Comparison of ENCODE assay signal across 24 cellular contexts in genomic region chr21:42358261-42358660, GRCh38. TPM values are rescaled to one million over a fixed set of nuclear protein-coding genes. Genes with fewer than 3 reads are reported as not detected.
A peak's percentile ranks its signal among the peaks of the same experiment; 100 is the strongest.
DNase-seq lines count a peak whose midpoint lies in the region; ATAC-seq and TF ChIP-seq lines count a peak whose summit lies in the region.
"Had no signal": no experiment of that assay in that cellular context is flagged by ENCODE, and none has a peak within 500 bp of the region (broad histone marks: within the 10 kb centered on the region; RNA-seq: fewer than 3 reads in every experiment).

No MANE protein-coding gene starts in this region.

- intact Hi-C loops in Right ventricle myocardium superior (cut with DNase I), result no loop called here
- intact Hi-C loops in cardiac septum (cut with DNase I), result no loop called here
- intact Hi-C loops in stomach (cut with DNase I; ENCODE audit: low total_unique reads), result loop anchor here (10.0 kb wide), 1 partner anchor 47 kb away; the partner anchor contains the start of gene UBASH3A

- no peak overlapping the region for H2BK120ac ChIP-seq in neuronal stem cell (ENCODE audit: low read depth, low read length)

- H3K4ac ChIP-seq in neuronal stem cell (ENCODE audit: low read length), result no peak overlapping the region

- no CpG with 5 or more reads among the region's 12 CpGs for WGBS in neuronal stem cell (ENCODE audit: extremely low coverage in 2 of 2, insufficient read length in 2 of 2, insufficient replicate concordance in 1 of 2), 2 donors
- 73 to 85% (median 81%) methylated on average over 6 to 12 of the region's 12 CpGs for WGBS in stomach, 5 donors

- no peak overlapping the region for H3K27ac ChIP-seq in neuronal stem cell (replicated peaks; ENCODE audit: low read length)
- peak overlapping the region in 3 of 5 donors; percentile 0 to 59 (median 22) for H3K27ac ChIP-seq in stomach
- H3K27ac ChIP-seq: A549; BLaER1 treated with 17β-estradiol and CSF1 and Interleukin-3, amounts not matched to agents 10 nM and 100 nM had no signal

- no peak for TF ChIP-seq POLR2A in stomach (IDR thresholded peaks at IDR 0.05)

- H2AK5ac ChIP-seq in neuronal stem cell (ENCODE audit: low read depth, low read length), result no peak overlapping the region

- no peak for ATAC-seq in Right ventricle myocardium superior (ENCODE audit: poor library complexity)
- ATAC-seq: A549 had no signal

- no peak overlapping the region for H4K8ac ChIP-seq in neuronal stem cell (ENCODE audit: low read depth, low read length)

- H3K36me3 ChIP-seq in neuronal stem cell (replicated peaks in 1 of 2; ENCODE audit: control insufficient read depth in 2 of 2, insufficient read depth in 2 of 2, low read length in 2 of 2), result no peaks in the 10 kb centered on the region
- no peaks in the 10 kb centered on the region for H3K36me3 ChIP-seq in stomach
- H3K36me3 ChIP-seq: BE2C; BLaER1 treated with 17β-estradiol and CSF1 and Interleukin-3, amounts not matched to agents 10 nM and 100 nM; HAP-1 had no signal

- H3K9me3 ChIP-seq in neuronal stem cell (replicated peaks in 1 of 2; ENCODE audit: control insufficient read depth in 2 of 2, insufficient read depth in 1 of 2, low read depth in 1 of 2, low read length in 2 of 2) (peaks cover 0 to 8% of the 10 kb centered on the region in 2 donors), stomach (peaks cover 0 to 33% (median 26%) of the 10 kb centered on the region in 4 donors)
- H3K9me3 ChIP-seq: A549, BE2C, HAP-1 had no signal

- H3K4me1 ChIP-seq in neuronal stem cell (ENCODE audit: control insufficient read depth in 2 of 2, insufficient read depth in 1 of 2, low read depth in 1 of 2, low read length in 2 of 2) (no peaks in the 10 kb centered on the region), stomach (peaks cover 0 to 10% (median 3%) of the 10 kb centered on the region in 4 donors)
- H3K4me1 ChIP-seq: BE2C, HAP-1 had no signal

- H4K91ac ChIP-seq in neuronal stem cell (ENCODE audit: low read depth, low read length, poor library complexity), result no peak overlapping the region

- H3K9ac ChIP-seq in neuronal stem cell (ENCODE audit: low read depth, low read length, poor library complexity), result no peak overlapping the region
- H3K9ac ChIP-seq: BLaER1 treated with 17β-estradiol and CSF1 and Interleukin-3, amounts not matched to agents 10 nM and 100 nM had no signal

- no peak overlapping the region for H2AFZ ChIP-seq in neuronal stem cell (ENCODE audit: low read length)

- no peak overlapping the region for H2BK15ac ChIP-seq in neuronal stem cell (ENCODE audit: low read length)

- DNase-seq in Right ventricle myocardium superior (peak; percentile 18), cardiac septum (ENCODE audit: low spot score) (no peak), neuronal stem cell (ENCODE audit: low spot score) (no peak), stomach (no peak), foreskin fibroblast (no peak), NCI-H345 treated with DMSO at 0.1 percent for 48 hours (lab: John Stamatoyannopoulos, UW; ENCODE audit: unreplicated experiment) (no peak), globus pallidus (ENCODE audit: low spot score) (no peak)
- DNase-seq: 8988T; ACHN; AML-193; BE2C; Calu3; CD4-positive, alpha-beta memory T cell; COR-L47; DMS53; DMS79 treated with DMSO at 0.1 percent for 48 hours; GF-D8; GOT3; HFFc6 had no signal

- H3K23ac ChIP-seq in neuronal stem cell (ENCODE audit: low read depth, low read length, poor library complexity), result peak overlapping the region; percentile 37

- H3K14ac ChIP-seq in neuronal stem cell (ENCODE audit: low read length), result no peak overlapping the region

- H2BK12ac ChIP-seq in neuronal stem cell (ENCODE audit: low read length), result no peak overlapping the region

- H3K4me3 ChIP-seq in neuronal stem cell (ENCODE audit: low read length in 2 of 2), result no peak overlapping the region
- no peak overlapping the region for H3K4me3 ChIP-seq in stomach
- H3K4me3 ChIP-seq in foreskin fibroblast (ENCODE audit: low read depth in 1 of 2, low read length in 2 of 2), result no peak overlapping the region
- H3K4me3 ChIP-seq: A549; BLaER1 treated with 17β-estradiol and CSF1 and Interleukin-3, amounts not matched to agents 10 nM and 100 nM; HAP-1 had no signal

- H3K27me3 ChIP-seq in neuronal stem cell (ENCODE audit: control insufficient read depth in 3 of 3, insufficient read depth in 3 of 3, low read depth in 1 of 3, low read length in 3 of 3) (no peaks in the 10 kb centered on the region), stomach (peaks cover 0 to 53% (median 0%) of the 10 kb centered on the region in 3 donors)

- no peak for TF ChIP-seq CTCF in stomach (IDR thresholded peaks at IDR 0.05)
- TF ChIP-seq CTCF in foreskin fibroblast (IDR thresholded peaks at IDR 0.05; ENCODE audit: low read depth, low read length), result no peak

- H3K4me2 ChIP-seq in neuronal stem cell (ENCODE audit: insufficient read depth, low read length, poor library complexity, severe bottlenecking), result no peak overlapping the region
- H3K4me2 ChIP-seq: A549; BLaER1 treated with 17β-estradiol and CSF1 and Interleukin-3, amounts not matched to agents 10 nM and 100 nM had no signal

- no peaks in the 10 kb centered on the region for H3K79me1 ChIP-seq in neuronal stem cell (ENCODE audit: low read depth, low read length)

- H2BK5ac ChIP-seq in neuronal stem cell (ENCODE audit: low read length), result no peak overlapping the region

- TF ChIP-seq EP300 in stomach (IDR thresholded peaks at IDR 0.05), result no peak

- no peak overlapping the region for H3K18ac ChIP-seq in neuronal stem cell (ENCODE audit: low read length)

RNA-seq across cellular contexts. Expression of gene TFF2, which starts 7.5 kb away (rescaled TPM):
- total RNA-seq in Right ventricle myocardium superior (not detected), cardiac septum (not detected), stomach (1,000 to 10,000 TPM in 3 of 5 donors, 100 to 1,000 TPM in 1, 1 to 10 TPM in 1; 2.3 to 2,979 (median 1,039) TPM)
- not detected for polyA plus RNA-seq in neuronal stem cell (2013, experiment 1 of 2)
- polyA plus RNA-seq in neuronal stem cell (2013, experiment 2 of 2), result not detected
- 1,000 to 10,000 TPM in 2 of 3 donors, 100 to 1,000 TPM in 1; 154 to 2,390 (median 1,084) TPM for polyA plus RNA-seq in stomach
- total RNA-seq: Calu3; CD4-positive, alpha-beta memory T cell; Daoy; G401; HFFc6 had no signal
- polyA plus RNA-seq: A549; CD4-positive, alpha-beta memory T cell had no signal

RNA-seq across cellular contexts. Expression of gene TFF1, which starts 8.1 kb away (rescaled TPM):
- total RNA-seq in Right ventricle myocardium superior (not detected), cardiac septum (not detected), stomach (1,000 to 10,000 TPM in 1 of 5 donors, 100 to 1,000 TPM in 1, 10 to 100 TPM in 2, not detected in 1; 62.4 to 1,697 (median 407) TPM)
- not detected for polyA plus RNA-seq in neuronal stem cell (2013, experiment 1 of 2)
- polyA plus RNA-seq in neuronal stem cell (2013, experiment 2 of 2), result not detected
- over 10,000 TPM in 1 of 3 donors, 1,000 to 10,000 TPM in 1, 100 to 1,000 TPM in 1; 385 to 10,944 (median 1,930) TPM for polyA plus RNA-seq in stomach
- total RNA-seq: Calu3; CD4-positive, alpha-beta memory T cell; Daoy; G401; HFFc6 had no signal
- polyA plus RNA-seq: CD4-positive, alpha-beta memory T cell had no signal

RNA-seq across cellular contexts. Expression of gene TMPRSS3, which starts 37.6 kb away (rescaled TPM):
- total RNA-seq in Right ventricle myocardium superior (not detected), cardiac septum (not detected), stomach (10 to 100 TPM in 2 of 5 donors, 1 to 10 TPM in 1, under 1 TPM in 1, not detected in 1; 0.45 to 37.9 (median 9.7) TPM)
- not detected for polyA plus RNA-seq in neuronal stem cell (2013, experiment 1 of 2)
- not detected for polyA plus RNA-seq in neuronal stem cell (2013, experiment 2 of 2)
- polyA plus RNA-seq in stomach, result 1 to 10 TPM; 1.8 to 3.9 (median 3.7) TPM
- total RNA-seq: G401, HFFc6 had no signal

RNA-seq across cellular contexts. Expression of gene TFF3, which starts 43.1 kb away (rescaled TPM):
- total RNA-seq in Right ventricle myocardium superior (1.00 TPM), cardiac septum (4.8 TPM), stomach (100 to 1,000 TPM in 2 of 5 donors, 10 to 100 TPM in 2, 1 to 10 TPM in 1; 2.0 to 488 (median 49.6) TPM)
- polyA plus RNA-seq in neuronal stem cell (2013, experiment 1 of 2), result not detected
- 0.15 TPM for polyA plus RNA-seq in neuronal stem cell (2013, experiment 2 of 2)
- 10 to 100 TPM in 2 of 3 donors, 1 to 10 TPM in 1; 7.1 to 27.8 (median 26.8) TPM for polyA plus RNA-seq in stomach
- total RNA-seq: Calu3; CD4-positive, alpha-beta memory T cell; G401; HFFc6 had no signal
- polyA plus RNA-seq: CD4-positive, alpha-beta memory T cell had no signal

RNA-seq across cellular contexts. Expression of gene UBASH3A, which starts 45.4 kb away (rescaled TPM):
- total RNA-seq in Right ventricle myocardium superior (not detected), cardiac septum (not detected), stomach (1 to 10 TPM in 2 of 5 donors, under 1 TPM in 2, not detected in 1; 0.29 to 4.6 (median 1.2) TPM)
- not detected for polyA plus RNA-seq in neuronal stem cell (2013, experiment 1 of 2)
- polyA plus RNA-seq in neuronal stem cell (2013, experiment 2 of 2), result not detected
- under 1 TPM; 0.18 to 0.31 (median 0.25) TPM for polyA plus RNA-seq in stomach
- total RNA-seq: Calu3, Daoy, G401, HFFc6 had no signal
- polyA plus RNA-seq: A549 had no signal
